ENCODE assay signal across 29 cellular contexts in genomic region chr20:55565374-55565773, GRCh38.
DNase-seq lines count a peak whose midpoint lies in the region; ATAC-seq and TF ChIP-seq lines count a peak whose summit lies in the region.
"Had no signal": no experiment of that assay in that cellular context is flagged by ENCODE, and none has a peak within 500 bp of the region (broad histone marks: within the 10 kb centered on the region; RNA-seq: fewer than 3 reads in every experiment).

No MANE protein-coding gene starts in this region.

- no peak overlapping the region for H2AFZ ChIP-seq in neural cell (ENCODE audit: low read depth, low read length)

- DNase-seq in left ventricle myocardium superior = no peak
- DNase-seq: 8988T; ACHN; AML-193; BE2C; C1 segment of cervical spinal cord; Caco-2; Calu3; CD4-positive, alpha-beta memory T cell; CD4-positive, alpha-beta T cell; CD4-positive, CD25-positive, alpha-beta regulatory T cell; CD8-positive, alpha-beta memory T cell; CD8-positive, alpha-beta T cell; COR-L47; DMS 273 treated with DMSO at 0.1 percent for 48 hours; DMS153; DMS53; DMS79; DMS79 treated with DMSO at 0.1 percent for 48 hours; DND-41; EL had no signal

- H3K27ac ChIP-seq in neural cell (ENCODE audit: low read length) = peak overlapping the region; percentile 48
- H3K27ac ChIP-seq in urinary bladder (ENCODE audit: low read depth) = peak overlapping the region; percentile 23
- H3K27ac ChIP-seq: 22Rv1; A549; BLaER1; BLaER1 treated with 17β-estradiol and CSF1 and Interleukin-3, amounts not matched to agents 10 nM and 100 nM; C4-2B had no signal

- H3K27me3 ChIP-seq in neural cell (ENCODE audit: insufficient read depth, low read depth, low read length) = no peaks in the 10 kb centered on the region
- H3K27me3 ChIP-seq: BE2C; BLaER1; BLaER1 treated with 17β-estradiol and CSF1 and Interleukin-3, amounts not matched to agents 10 nM and 100 nM had no signal

- H3K36me3 ChIP-seq in neural cell (ENCODE audit: insufficient read depth, low read length) (no peaks in the 10 kb centered on the region), urinary bladder (ENCODE audit: insufficient read depth) (no peaks in the 10 kb centered on the region)
- H3K36me3 ChIP-seq: BE2C; BLaER1; BLaER1 treated with 17β-estradiol and CSF1 and Interleukin-3, amounts not matched to agents 10 nM and 100 nM had no signal

- 77% methylated on average over 4 of the region's 4 CpGs for WGBS in urinary bladder

- no peak overlapping the region for H3K4me2 ChIP-seq in neural cell (ENCODE audit: low read length)
- H3K4me2 ChIP-seq: A549; BLaER1; BLaER1 treated with 17β-estradiol and CSF1 and Interleukin-3, amounts not matched to agents 10 nM and 100 nM had no signal

- intact Hi-C loops in left ventricle myocardium superior (cut with micrococcal nuclease) = no loop called here

- no peaks in the 10 kb centered on the region for H3K79me2 ChIP-seq in neural cell (replicated peaks; ENCODE audit: insufficient read depth, low read length)

- ATAC-seq in HG03520 (IDR thresholded peaks at IDR 0.05; ENCODE audit: unreplicated experiment) (no peak), left ventricle myocardium superior (no peak)
- ATAC-seq: A549; CD8-positive, alpha-beta T cell had no signal

- no peak for TF ChIP-seq RAD21 in neural cell (conservative IDR thresholded peaks at IDR 0.05)

- H3K9me3 ChIP-seq in neural cell (ENCODE audit: low read length) = no peaks in the 10 kb centered on the region
- H3K9me3 ChIP-seq: A549; BE2C; BLaER1; BLaER1 treated with 17β-estradiol and CSF1 and Interleukin-3, amounts not matched to agents 10 nM and 100 nM had no signal

- no peaks in the 10 kb centered on the region for H4K20me1 ChIP-seq in neural cell (ENCODE audit: insufficient read depth)
- H4K20me1 ChIP-seq: BLaER1; BLaER1 treated with 17β-estradiol and CSF1 and Interleukin-3, amounts not matched to agents 10 nM and 100 nM had no signal

- TF ChIP-seq CTCF in neural cell (IDR thresholded peaks at IDR 0.05; ENCODE audit: poor library complexity, severe bottlenecking) = no peak

- H3K4me3 ChIP-seq in neural cell (ENCODE audit: low read length) (no peak overlapping the region), urinary bladder (ENCODE audit: low read depth, low read length) (no peak overlapping the region)
- H3K4me3 ChIP-seq: A549; BLaER1; BLaER1 treated with 17β-estradiol and CSF1 and Interleukin-3, amounts not matched to agents 10 nM and 100 nM had no signal

- H3K9me2 ChIP-seq in neural cell (ENCODE audit: insufficient read depth, low read length) = no peaks in the 10 kb centered on the region

- H3K9ac ChIP-seq in neural cell (ENCODE audit: low read length) = peak overlapping the region; percentile 31
- H3K9ac ChIP-seq: BLaER1; BLaER1 treated with 17β-estradiol and CSF1 and Interleukin-3, amounts not matched to agents 10 nM and 100 nM had no signal

- H3K4me1 ChIP-seq in urinary bladder (ENCODE audit: insufficient read depth) = no peaks in the 10 kb centered on the region
- H3K4me1 ChIP-seq: A549; BE2C; BLaER1; BLaER1 treated with 17β-estradiol and CSF1 and Interleukin-3, amounts not matched to agents 10 nM and 100 nM; Caco-2 had no signal

- no peaks in the 10 kb centered on the region for H3F3A ChIP-seq in neural cell (ENCODE audit: insufficient read depth, low read length, poor library complexity, severe bottlenecking)

- peak; percentile 64 for TF ChIP-seq EP300 in neural cell (conservative IDR thresholded peaks at IDR 0.05; ENCODE audit: poor library complexity, severe bottlenecking)

TF ChIP-seq in neural cell, 6 proteins besides CTCF, POLR2A, EP300 and RAD21:
- TF ChIP-seq POLR2AphosphoS5 (IDR thresholded peaks at IDR 0.05) = peak; percentile 59
- TF ChIP-seq TAF1 (IDR thresholded peaks at IDR 0.05; ENCODE audit: low read depth) = no peak
